ENCODE assay signal across 1 cellular context in the genomic region with DNA sequence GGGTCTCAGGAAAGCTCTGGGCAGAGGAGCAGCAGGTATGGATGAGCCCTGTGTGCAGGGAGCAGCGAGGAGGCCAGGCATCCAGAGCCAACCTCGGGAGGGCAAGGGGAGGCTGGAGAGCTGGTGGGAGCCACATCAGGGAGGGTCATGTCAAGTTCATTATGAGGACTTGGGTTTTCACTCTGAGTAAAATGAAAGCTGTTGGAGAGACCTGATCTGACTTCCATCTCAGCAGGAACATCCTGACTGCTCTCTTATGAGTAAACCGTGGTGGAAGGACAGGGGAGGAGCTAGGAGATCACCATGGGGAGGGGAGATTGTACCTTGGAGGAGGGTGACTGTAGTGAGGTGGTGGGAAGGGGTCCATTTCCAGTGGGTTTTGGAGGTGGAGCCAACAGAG.
TF ChIP-seq lines count a peak whose summit lies in the region.

No MANE protein-coding gene starts in this region.

TF ChIP-seq in H1, 55 proteins besides CTCF, POLR2A, EP300 and RAD21 (continued from another document):
- TF ChIP-seq ASH2L (IDR thresholded peaks at IDR 0.05; ENCODE audit: low read length) (no peak), JUN (IDR thresholded peaks at IDR 0.05; ENCODE audit: low read depth, low read length) (no peak)
